ENCODE assay signal across 16 cellular contexts in genomic region chr12:105110851-105111250, GRCh38. TPM values are rescaled to one million over a fixed set of nuclear protein-coding genes. Genes with fewer than 3 reads are reported as not detected.
DNase-seq lines count a peak whose midpoint lies in the region; ATAC-seq, FAIRE-seq and TF ChIP-seq lines count a peak whose summit lies in the region.
"Had no signal": no experiment of that assay in that cellular context is flagged by ENCODE, and none has a peak within 500 bp of the region (broad histone marks: within the 10 kb centered on the region; RNA-seq: fewer than 3 reads in every experiment).

No MANE protein-coding gene starts in this region.

- H3K4me2 ChIP-seq in DOHH2 (ENCODE audit: low read length) (peak overlapping the region; percentile 74), endothelial cell of umbilical vein (ENCODE audit: insufficient read depth, low read length) (peak overlapping the region; percentile 98)

- peaks cover 32% of the 10 kb centered on the region for H3K4me1 Mint-ChIP-seq in stimulated activated effector memory CD8-positive, alpha-beta T cell treated with anti-CD3 and anti-CD28 coated beads, Interleukin-12 subunit alpha, Interleukin-12 subunit beta, amount 100 ng/mL, for 72 hours

- TF ChIP-seq CTCF in DOHH2 (IDR thresholded peaks at IDR 0.05; ENCODE audit: low read depth, low read length, poor library complexity, severe bottlenecking) (no peak), NB4 (IDR thresholded peaks at IDR 0.05; ENCODE audit: low read depth, low read length) (no peak), endothelial cell of umbilical vein (IDR thresholded peaks at IDR 0.05; ENCODE audit: extremely low read depth in 1 of 2, insufficient read depth in 1 of 2, low read depth in 1 of 2, low read length in 2 of 2) (no peak), ascending aorta (IDR thresholded peaks at IDR 0.05) (no peak)

- H3K27me3 ChIP-seq in DOHH2 (ENCODE audit: control insufficient read depth, low read length): no peaks in the 10 kb centered on the region
- no peaks in the 10 kb centered on the region for H3K27me3 ChIP-seq in endothelial cell of umbilical vein (ENCODE audit: control insufficient read depth in 2 of 2, insufficient read depth in 2 of 2, low read length in 2 of 2)
- H3K27me3 ChIP-seq in ascending aorta: no peaks in the 10 kb centered on the region
- H3K27me3 ChIP-seq: upper lobe of left lung had no signal

- H3K9ac ChIP-seq in endothelial cell of umbilical vein (replicated peaks; ENCODE audit: extremely low read depth, insufficient read depth, low read length): peak overlapping the region; percentile 83

- H3K4me3 Mint-ChIP-seq in stimulated activated effector memory CD8-positive, alpha-beta T cell treated with anti-CD3 and anti-CD28 coated beads, Interleukin-12 subunit alpha, Interleukin-12 subunit beta, amount 100 ng/mL, for 72 hours: no peak overlapping the region

- H3K79me2 ChIP-seq in DOHH2 (ENCODE audit: control insufficient read depth, low read length): peaks cover 74% of the 10 kb centered on the region
- peaks cover 71% of the 10 kb centered on the region for H3K79me2 ChIP-seq in endothelial cell of umbilical vein (ENCODE audit: control insufficient read depth, insufficient read depth, low read length)

- peaks cover 49% of the 10 kb centered on the region for H3K36me3 Mint-ChIP-seq in stimulated activated effector memory CD8-positive, alpha-beta T cell treated with anti-CD3 and anti-CD28 coated beads, Interleukin-12 subunit alpha, Interleukin-12 subunit beta, amount 100 ng/mL, for 72 hours

- H3K4me1 ChIP-seq in DOHH2 (ENCODE audit: control insufficient read depth, low read length) (peaks cover 46% of the 10 kb centered on the region), endothelial cell of umbilical vein (ENCODE audit: control insufficient read depth, extremely low read depth, insufficient read depth, low read length) (peaks cover 24% of the 10 kb centered on the region), ascending aorta (peaks cover 6 to 11% of the 10 kb centered on the region in 2 donors)

- H3K9me2 ChIP-seq in DOHH2 (replicated peaks; ENCODE audit: control insufficient read depth, low read length): no peaks in the 10 kb centered on the region

- H3F3A ChIP-seq in DOHH2 (ENCODE audit: control insufficient read depth, insufficient read depth): 0 out of 2 replicates have a peak, but pooled peaks cover 3% of the 10 kb centered on the region

- dilution Hi-C loops in endothelial cell of umbilical vein (cut with MboI; ENCODE audit: extremely low pct_ligation_motif_present, low sequenced_read_pairs): no loop called here

- no peaks in the 10 kb centered on the region for H3K9me3 Mint-ChIP-seq in stimulated activated effector memory CD8-positive, alpha-beta T cell treated with anti-CD3 and anti-CD28 coated beads, Interleukin-12 subunit alpha, Interleukin-12 subunit beta, amount 100 ng/mL, for 72 hours
- H3K9me3 Mint-ChIP-seq: activated T-cell treated with anti-CD3 and anti-CD28 coated beads, Interleukin-2, amount 50 U/mL, for 4 hours had no signal

- BruUV-seq in endothelial cell of umbilical vein (replicated peaks; lab: Mats Ljungman, UMichigan): no TSS peak

- POLR2A ChIA-PET in endothelial cell of umbilical vein (lab: Charles Lee): no interaction called here

- no peak for FAIRE-seq in endothelial cell of umbilical vein (lab: Jason Lieb, UNC)
- FAIRE-seq: H1 had no signal

- no peak for DNase-seq in NB4 (ENCODE audit: low read depth)
- DNase-seq in endothelial cell of umbilical vein (ENCODE audit: low read depth, low spot score): peak; percentile 44
- DNase-seq in renal cortical epithelial cell (ENCODE audit: low read depth): peak; percentile 61
- no peak for DNase-seq in stimulated activated effector memory CD8-positive, alpha-beta T cell treated with anti-CD3 and anti-CD28 coated beads, Interleukin-12 subunit alpha, Interleukin-12 subunit beta, amount 100 ng/mL, for 72 hours (ENCODE audit: low spot score in 2 of 2)
- no peak for DNase-seq in NCI-H1105 treated with DMSO at 0.1 percent for 48 hours (lab: John Stamatoyannopoulos, UW)
- no peak for DNase-seq in ascending aorta (ENCODE audit: low spot score in 2 of 2)
- no peak for DNase-seq in NCI-H526 (lab: John Stamatoyannopoulos, UW)
- DNase-seq: activated CD4-positive, alpha-beta T cell treated with anti-CD3 and anti-CD28 coated beads, Interleukin-2, amount 10 ng/mL, durations not matched to agents 7 days and 5 days; activated T-cell treated with anti-CD3 and anti-CD28 coated beads, Interleukin-2, amount 50 U/mL, for 4 hours; NCI-H2029; NCI-H748 treated with DMSO at 0.1 percent for 48 hours; SHP77; upper lobe of left lung had no signal

- ATAC-seq in stimulated activated effector memory CD8-positive, alpha-beta T cell treated with anti-CD3 and anti-CD28 coated beads, Interleukin-12 subunit alpha, Interleukin-12 subunit beta, amount 100 ng/mL, for 72 hours: no peak
- ATAC-seq: activated T-cell treated with anti-CD3 and anti-CD28 coated beads, Interleukin-2, amount 50 U/mL, for 4 hours had no signal

- H4K20me1 ChIP-seq in DOHH2 (ENCODE audit: control insufficient read depth, insufficient read depth, low read depth, low read length) (peaks cover 21% of the 10 kb centered on the region), endothelial cell of umbilical vein (replicated peaks; ENCODE audit: control insufficient read depth, extremely low read depth, insufficient read depth, low read length) (peaks cover 12% of the 10 kb centered on the region)

- no peaks in the 10 kb centered on the region for H3K9me1 ChIP-seq in endothelial cell of umbilical vein (replicated peaks; ENCODE audit: control insufficient read depth, extremely low read depth, insufficient read depth, low read length)

- H3K4me3 ChIP-seq in DOHH2 (ENCODE audit: low read length) (peak overlapping the region; percentile 85), NB4 (ENCODE audit: low read depth, low read length) (peak overlapping the region; percentile 84), endothelial cell of umbilical vein (replicated peaks in 1 of 3; ENCODE audit: insufficient read depth in 1 of 3, low read depth in 1 of 3, low read length in 3 of 3) (peak overlapping the region; percentile 29 to 99 (median 96)), ascending aorta (peak overlapping the region in 1 of 2 donors; percentile 94)

- no peak overlapping the region for H2AFZ ChIP-seq in endothelial cell of umbilical vein (ENCODE audit: low read depth, low read length)

- H3K36me3 ChIP-seq in DOHH2 (ENCODE audit: control insufficient read depth, low read length) (peaks cover 80% of the 10 kb centered on the region), endothelial cell of umbilical vein (ENCODE audit: control insufficient read depth in 2 of 2, extremely low read depth in 1 of 2, insufficient read depth in 2 of 2, low read length in 2 of 2) (peaks cover 0 to 24% of the 10 kb centered on the region in 2 experiments), ascending aorta (peaks cover 12 to 18% of the 10 kb centered on the region in 2 donors)

- CTCF ChIA-PET in endothelial cell of umbilical vein (lab: Charles Lee): interaction anchor here (1.4 kb wide), 1 partner anchor 273 kb away, joined by 3 read pairs; no protein-coding TSS in a partner anchor

- TF ChIP-seq POLR2A in NB4 (IDR thresholded peaks at IDR 0.05; ENCODE audit: extremely low read depth, insufficient read length) (no peak), endothelial cell of umbilical vein (IDR thresholded peaks at IDR 0.05; ENCODE audit: low read depth, low read length) (no peak)

- H3K27ac ChIP-seq in DOHH2 (ENCODE audit: low read depth, low read length) (no peak overlapping the region), endothelial cell of umbilical vein (ENCODE audit: insufficient read depth, low read depth, low read length) (peak overlapping the region; percentile 68), ascending aorta (no peak overlapping the region)
- H3K27ac ChIP-seq: coronary artery had no signal

- no peak overlapping the region for H3K27ac Mint-ChIP-seq in stimulated activated effector memory CD8-positive, alpha-beta T cell treated with anti-CD3 and anti-CD28 coated beads, Interleukin-12 subunit alpha, Interleukin-12 subunit beta, amount 100 ng/mL, for 72 hours
- H3K27ac Mint-ChIP-seq: activated CD4-positive, alpha-beta T cell treated with anti-CD3 and anti-CD28 coated beads, Interleukin-2, amount 10 ng/mL, durations not matched to agents 7 days and 5 days had no signal

- H3K9me3 ChIP-seq in DOHH2 (ENCODE audit: control insufficient read depth, insufficient read depth, low read length) (peaks cover 3% of the 10 kb centered on the region; the same call in 1 of the 2 replicates), endothelial cell of umbilical vein (replicated peaks; ENCODE audit: control insufficient read depth, insufficient read depth, low read length) (no peaks in the 10 kb centered on the region), ascending aorta (no peaks in the 10 kb centered on the region)
- H3K9me3 ChIP-seq: upper lobe of left lung had no signal

- intact Hi-C loops in endothelial cell of umbilical vein (cut with micrococcal nuclease): no loop called here
- intact Hi-C loops in ascending aorta (cut with DNase I): no loop called here

TF ChIP-seq in endothelial cell of umbilical vein, 7 proteins besides CTCF, POLR2A, EP300 and RAD21 (continues in another document):
- TF ChIP-seq JUN (IDR thresholded peaks at IDR 0.05; ENCODE audit: borderline replicate concordance, insufficient read depth, insufficient read length, low read depth) (no peak), EZH2 (IDR thresholded peaks at IDR 0.05; ENCODE audit: borderline replicate concordance, low read depth, low read length, severe bottlenecking) (no peak)

RNA-seq across cellular contexts. Expression of gene WASHC4, which starts 3.3 kb away (rescaled TPM):
- total RNA-seq in endothelial cell of umbilical vein (99.8 and 123 TPM in 2 replicates), renal cortical epithelial cell (107 and 169 TPM in 2 replicates), ascending aorta (22.8 TPM)
- polyA plus RNA-seq in endothelial cell of umbilical vein: 22.0 and 30.4 TPM in 2 replicates
- polyA plus RNA-seq in endothelial cell of umbilical vein (2011; cell fraction: cytosol; rRNA removed): 28.0 and 29.5 TPM in 2 replicates
- 130 and 182 TPM in 2 replicates for polyA plus RNA-seq in endothelial cell of umbilical vein (2011; cell fraction: nucleus; rRNA removed)
- polyA plus RNA-seq in endothelial cell of umbilical vein (2012): 58.0 and 64.6 TPM in 2 replicates
- polyA minus RNA-seq in endothelial cell of umbilical vein: 108 and 122 TPM in 2 replicates
- polyA minus RNA-seq in endothelial cell of umbilical vein (2011; cell fraction: cytosol; rRNA and poly(A)+ RNA removed): 25.2 TPM
- polyA minus RNA-seq in endothelial cell of umbilical vein (2011; cell fraction: nucleus; rRNA and poly(A)+ RNA removed): 282 and 380 TPM in 2 replicates

RNA-seq across cellular contexts. Expression of gene ALDH1L2, which starts 26.6 kb away (rescaled TPM):
- total RNA-seq in endothelial cell of umbilical vein (2.2 and 2.5 TPM in 2 replicates), renal cortical epithelial cell (0.65 and 1.9 TPM in 2 replicates), ascending aorta (68.9 TPM)
- polyA plus RNA-seq in endothelial cell of umbilical vein: 1.4 and 1.5 TPM in 2 replicates
- polyA plus RNA-seq in endothelial cell of umbilical vein (2011; cell fraction: cytosol; rRNA removed): 1.2 and 1.3 TPM in 2 replicates
- 2.8 and 3.5 TPM in 2 replicates for polyA plus RNA-seq in endothelial cell of umbilical vein (2011; cell fraction: nucleus; rRNA removed)
- polyA plus RNA-seq in endothelial cell of umbilical vein (2012): 0.98 and 1.1 TPM in 2 replicates
- 3.0 TPM in 2 replicates for polyA minus RNA-seq in endothelial cell of umbilical vein
- 0.10 TPM for polyA minus RNA-seq in endothelial cell of umbilical vein (2011; cell fraction: cytosol; rRNA and poly(A)+ RNA removed)
- 2.2 and 3.3 TPM in 2 replicates for polyA minus RNA-seq in endothelial cell of umbilical vein (2011; cell fraction: nucleus; rRNA and poly(A)+ RNA removed)

Comparison
In these comparisons a context has a peak if more than half of its experiments do, and no peak if none do; other contexts are left out.
1. DNase-seq: peak in endothelial cell of umbilical vein (single experiment) and renal cortical epithelial cell (single experiment); none in NB4 (single experiment), stimulated activated effector memory CD8-positive, alpha-beta T cell treated with anti-CD3 and anti-CD28 coated beads, Interleukin-12 subunit alpha, Interleukin-12 subunit beta, amount 100 ng/mL, for 72 hours (0 of 2), NCI-H1105 treated with DMSO at 0.1 percent for 48 hours (single experiment), ascending aorta (0 of 2) and NCI-H526 (0 of 2).
2. RNA of gene ALDH1L2, which starts 26.6 kb away (total RNA-seq): 68.9 TPM in ascending aorta (single experiment); 2.2 to 2.5 TPM in endothelial cell of umbilical vein and 0.65 to 1.9 TPM in renal cortical epithelial cell; every median in the first group is over 10 times any median in the second.